ENCODE assay signal across 10 cellular contexts in genomic region chrX:109347618-109348017, GRCh38.
A peak's percentile ranks its signal among the peaks of the same experiment; 100 is the strongest.
DNase-seq lines count a peak whose midpoint lies in the region; ATAC-seq and TF ChIP-seq lines count a peak whose summit lies in the region.
"Had no signal": no experiment of that assay in that cellular context is flagged by ENCODE, and none has a peak within 500 bp of the region (broad histone marks: within the 10 kb centered on the region; RNA-seq: fewer than 3 reads in every experiment).

No MANE protein-coding gene starts in this region.

- DNase-seq in GM23248 (peak; percentile 53), NCI-H226 (peak; percentile 28), fibroblast of mammary gland (ENCODE audit: low read depth) (peak; percentile 39), trophoblast cell (peak in 1 of 2 donors; percentile 63)
- no peak for DNase-seq in stimulated activated CD4-positive, alpha-beta T cell treated with anti-CD3 and anti-CD28 coated beads, Interleukin-4, amount 100 ng/mL, for 1 hour
- DNase-seq: GF-D8, naive B cell had no signal

- H3K27me3 Mint-ChIP-seq in activated T-helper 17 cell treated with anti-CD3 and anti-CD28 coated beads, Interleukin-2, amount 50 U/mL, for 72 hours, result no peaks in the 10 kb centered on the region

- no peak overlapping the region for H2BK12ac ChIP-seq in trophoblast cell (ENCODE audit: low read length)

- no peak overlapping the region for H3K18ac ChIP-seq in trophoblast cell (ENCODE audit: low read length)

- peak overlapping the region; percentile 62 for H4K91ac ChIP-seq in trophoblast cell (ENCODE audit: low read depth, low read length)

- no peaks in the 10 kb centered on the region for H3K36me3 ChIP-seq in GM23248 (ENCODE audit: low read depth)
- no peaks in the 10 kb centered on the region for H3K36me3 ChIP-seq in trophoblast cell (ENCODE audit: control insufficient read depth in 1 of 2, insufficient read depth in 2 of 2, low read length in 2 of 2)
- H3K36me3 ChIP-seq: ascending aorta had no signal

- H3K9ac ChIP-seq in GM23248, result no peak overlapping the region
- H3K9ac ChIP-seq in trophoblast cell (ENCODE audit: low read length), result no peak overlapping the region

- H3K79me1 ChIP-seq in trophoblast cell (ENCODE audit: low read length), result peaks cover 4% of the 10 kb centered on the region

- H3K4me2 ChIP-seq in GM23248 (ENCODE audit: unreplicated experiment) (no peak overlapping the region), trophoblast cell (ENCODE audit: low read length) (no peak overlapping the region)

- H3K14ac ChIP-seq in trophoblast cell (ENCODE audit: low read length), result no peak overlapping the region

- no peak overlapping the region for H2AFZ ChIP-seq in GM23248
- no peak overlapping the region for H2AFZ ChIP-seq in trophoblast cell (ENCODE audit: insufficient read depth, low read length, poor library complexity)

- 0 out of 2 replicates have a peak, but pooled peaks cover 10% of the 10 kb centered on the region for H3K4me1 ChIP-seq in GM23248 (ENCODE audit: insufficient read depth)
- peaks cover 6 to 13% of the 10 kb centered on the region in 2 experiments for H3K4me1 ChIP-seq in trophoblast cell (ENCODE audit: control insufficient read depth in 1 of 2, insufficient read depth in 2 of 2, low read length in 2 of 2)
- H3K4me1 ChIP-seq: ascending aorta had no signal

- in situ Hi-C loops in GM23248 (cut with MboI), result no loop called here

- H3K9me2 ChIP-seq in GM23248 (ENCODE audit: insufficient read depth), result no peaks in the 10 kb centered on the region

- H3K36me3 Mint-ChIP-seq in activated T-helper 17 cell treated with anti-CD3 and anti-CD28 coated beads, Interleukin-2, amount 50 U/mL, for 72 hours (ENCODE audit: low read depth), result no peaks in the 10 kb centered on the region
- H3K36me3 Mint-ChIP-seq: naive B cell had no signal

- H3K27ac ChIP-seq in GM23248 (no peak overlapping the region), trophoblast cell (ENCODE audit: low read depth, low read length) (peak overlapping the region; percentile 76)
- H3K27ac ChIP-seq: ascending aorta had no signal

- no peak overlapping the region for H2BK5ac ChIP-seq in trophoblast cell (ENCODE audit: low read depth, low read length, poor library complexity)

- peak overlapping the region; percentile 76 for H2BK120ac ChIP-seq in trophoblast cell (ENCODE audit: insufficient read depth, low read length, poor library complexity)

- H3K9me3 ChIP-seq in GM23248 (ENCODE audit: low read depth) (no peaks in the 10 kb centered on the region), trophoblast cell (ENCODE audit: insufficient read depth, low read depth, low read length) (no peaks in the 10 kb centered on the region)
- H3K9me3 ChIP-seq: ascending aorta had no signal

- H3K4me1 Mint-ChIP-seq in activated T-helper 17 cell treated with anti-CD3 and anti-CD28 coated beads, Interleukin-2, amount 50 U/mL, for 72 hours, result no peaks in the 10 kb centered on the region
- H3K4me1 Mint-ChIP-seq: naive B cell had no signal

- TF ChIP-seq CTCF in fibroblast of mammary gland (conservative IDR thresholded peaks at IDR 0.05; ENCODE audit: control insufficient read depth, insufficient read depth, low read depth, low read length), result no peak

- no peak overlapping the region for H3K4me3 Mint-ChIP-seq in activated T-helper 17 cell treated with anti-CD3 and anti-CD28 coated beads, Interleukin-2, amount 50 U/mL, for 72 hours
- H3K4me3 Mint-ChIP-seq: naive B cell had no signal

- H4K20me1 ChIP-seq in GM23248 (ENCODE audit: insufficient read depth), result no peaks in the 10 kb centered on the region

- H3K9me3 Mint-ChIP-seq in activated T-helper 17 cell treated with anti-CD3 and anti-CD28 coated beads, Interleukin-2, amount 50 U/mL, for 72 hours, result no peaks in the 10 kb centered on the region

- H3F3A ChIP-seq in GM23248 (ENCODE audit: insufficient read depth), result no peaks in the 10 kb centered on the region

- H3K23ac ChIP-seq in trophoblast cell (ENCODE audit: low read length), result no peak overlapping the region

- H4K12ac ChIP-seq in trophoblast cell (ENCODE audit: low read depth, low read length), result no peak overlapping the region

- H3K27me3 ChIP-seq in GM23248 (replicated peaks; ENCODE audit: insufficient read depth) (no peaks in the 10 kb centered on the region), trophoblast cell (ENCODE audit: insufficient read depth, low read length) (no peaks in the 10 kb centered on the region)
- H3K27me3 ChIP-seq: ascending aorta had no signal

- H3K27ac Mint-ChIP-seq in activated T-helper 17 cell treated with anti-CD3 and anti-CD28 coated beads, Interleukin-2, amount 50 U/mL, for 72 hours, result no peak overlapping the region
- H3K27ac Mint-ChIP-seq: naive B cell had no signal

- H3K4me3 ChIP-seq in GM23248, result no peak overlapping the region
- H3K4me3 ChIP-seq in fibroblast of mammary gland (ENCODE audit: control insufficient read depth, low read depth, low read length), result no peak overlapping the region
- no peak overlapping the region for H3K4me3 ChIP-seq in trophoblast cell (ENCODE audit: low read depth, low read length)
- H3K4me3 ChIP-seq: ascending aorta had no signal

- no peak for ATAC-seq in HG03469 (IDR thresholded peaks at IDR 0.05; ENCODE audit: unreplicated experiment)
- no peak for ATAC-seq in activated T-helper 17 cell treated with anti-CD3 and anti-CD28 coated beads, Interleukin-2, amount 50 U/mL, for 72 hours (replicated peaks)

- H4K8ac ChIP-seq in trophoblast cell (ENCODE audit: low read depth, low read length), result no peak overlapping the region

- H3K79me2 ChIP-seq in GM23248 (ENCODE audit: insufficient read depth), result no peaks in the 10 kb centered on the region
- no peaks in the 10 kb centered on the region for H3K79me2 ChIP-seq in trophoblast cell (ENCODE audit: control insufficient read depth, insufficient read depth, low read length, poor library complexity)

- whole genome bisulfite sequencing in GM23248 (ENCODE audit: low coverage in 1 of 2, low lambda C conversion rate in 2 of 2, missing lambda C conversion rate in 2 of 2), 2 experiments, result 0 to 3% methylated on average over 3 of the region's 3 CpGs
- no CpG with 5 or more reads among the region's 3 CpGs for WGBS in trophoblast cell (ENCODE audit: extremely low coverage, insufficient coverage, insufficient read length)

- no peak overlapping the region for H2AK5ac ChIP-seq in trophoblast cell (ENCODE audit: low read length)

- no peak overlapping the region for H3K4ac ChIP-seq in trophoblast cell (ENCODE audit: low read depth, low read length)
